Comparison of ENCODE assay signal across 1 cellular context in genomic region chr5:176810687-176811501, GRCh38.
TF ChIP-seq lines count a peak whose summit lies in the region.

No MANE protein-coding gene starts in this region.

TF ChIP-seq in GM23338, 12 proteins besides CTCF, POLR2A, EP300 and RAD21 (continued from another document):
- TF ChIP-seq ZNF462 (CRISPR knock-in tag; IDR thresholded peaks at IDR 0.05) (no peak), ZNF331 (CRISPR knock-in tag; IDR thresholded peaks at IDR 0.05; ENCODE audit: low read depth) (no peak)
TF ChIP-seq in GM23338: peak in this region for 2.
